In genomic region chr2:170873035-170873692, GRCh38 we compare ENCODE assay signal across 1 cellular context.
A peak's percentile ranks its signal among the peaks of the same experiment; 100 is the strongest.
TF ChIP-seq lines count a peak whose summit lies in the region.

No MANE protein-coding gene starts in this region.

TF ChIP-seq in K562, 482 proteins besides CTCF, POLR2A, EP300 and RAD21 (continued from another document and continues in another):
- TF ChIP-seq ID3 (CRISPR knock-in tag; IDR thresholded peaks at IDR 0.05) (no peak), ID3 (tag; IDR thresholded peaks at IDR 0.05) (0 out of 2 replicates have a peak, but pooled peaks have one; percentile 21), DMBX1 (CRISPR knock-in tag; IDR thresholded peaks at IDR 0.05; ENCODE audit: borderline replicate concordance) (no peak), EHMT2 (IDR thresholded peaks at IDR 0.05) (no peak), RAD51 (IDR thresholded peaks at IDR 0.05; ENCODE audit: borderline replicate concordance, low read depth) (no peak; the same call in 1 of the 2 replicates), ZNF830 (CRISPR knock-in tag; IDR thresholded peaks at IDR 0.05) (no peak), GATA2 (CRISPR knock-in tag; IDR thresholded peaks at IDR 0.05) (no peak), STAT5B (CRISPR knock-in tag; IDR thresholded peaks at IDR 0.05) (no peak), PYGO2 (tag; IDR thresholded peaks at IDR 0.05) (no peak), NUFIP1 (IDR thresholded peaks at IDR 0.05; ENCODE audit: partially characterized antibody) (no peak), SMAD3 (CRISPR knock-in tag; conservative IDR thresholded peaks at IDR 0.05) (0 out of 2 replicates have a peak, but pooled peaks have one; percentile 41), ZNF184 (CRISPR knock-in tag; IDR thresholded peaks at IDR 0.05) (no peak), NCOR1 (IDR thresholded peaks at IDR 0.05) (no peak), ELF2 (CRISPR knock-in tag; IDR thresholded peaks at IDR 0.05) (no peak), RBBP5 (IDR thresholded peaks at IDR 0.05; ENCODE audit: borderline replicate concordance, insufficient read depth, low read length, poor library complexity, severe bottlenecking) (no peak), ZNF717 (CRISPR knock-in tag; IDR thresholded peaks at IDR 0.05) (no peak), RCOR1 (IDR thresholded peaks at IDR 0.05; ENCODE audit: borderline replicate concordance in 1 of 2, low read depth in 2 of 2, low read length in 2 of 2) (0 out of 4 replicates have a peak, but pooled peaks have one; percentile 9 to 36), ZNF77 (CRISPR knock-in tag; IDR thresholded peaks at IDR 0.05) (no peak), RBFOX2 (IDR thresholded peaks at IDR 0.05; ENCODE audit: low read depth, low read length) (no peak), CHCHD3 (CRISPR knock-in tag; IDR thresholded peaks at IDR 0.05) (no peak), ZBTB1 (CRISPR knock-in tag; IDR thresholded peaks at IDR 0.05; ENCODE audit: borderline replicate concordance, low read depth) (no peak), ELK3 (CRISPR knock-in tag; IDR thresholded peaks at IDR 0.05) (0 out of 2 replicates have a peak, but pooled peaks have one; percentile 22), KAT8 (IDR thresholded peaks at IDR 0.05; ENCODE audit: low read depth) (no peak), NFE2 (IDR thresholded peaks at IDR 0.05; ENCODE audit: low read depth) (no peak), THRB (CRISPR knock-in tag; conservative IDR thresholded peaks at IDR 0.05) (peak; percentile 74; the same call in 1 of the 2 replicates), FOS (IDR thresholded peaks at IDR 0.05; ENCODE audit: extremely low read depth, insufficient read length) (no peak), HNRNPLL (IDR thresholded peaks at IDR 0.05; ENCODE audit: low read depth, low read length, poor library complexity, severe bottlenecking) (no peak), PHTF2 (CRISPR knock-in tag; IDR thresholded peaks at IDR 0.05) (no peak), HMG20A (CRISPR knock-in tag; conservative IDR thresholded peaks at IDR 0.05) (peak; percentile 63; the same call in 1 of the 2 replicates), MAX (CRISPR knock-in tag; IDR thresholded peaks at IDR 0.05) (peak; percentile 24; the same call in 1 of the 2 replicates), ZKSCAN1 (IDR thresholded peaks at IDR 0.05; ENCODE audit: low read depth, low read length) (peak; percentile 47; the same call in 1 of the 2 replicates), ZBTB17 (CRISPR knock-in tag; IDR thresholded peaks at IDR 0.05) (no peak), IRF2 (CRISPR knock-in tag; IDR thresholded peaks at IDR 0.05) (no peak), POLR2AphosphoS5 (IDR thresholded peaks at IDR 0.05; ENCODE audit: control insufficient read depth, insufficient read depth, low read depth, low read length) (no peak), HNRNPH1 (optimal IDR thresholded peaks at IDR 0.05; ENCODE audit: low read depth, low read length) (no peak), SUPT5H (IDR thresholded peaks at IDR 0.05) (no peak), YY1 (IDR thresholded peaks at IDR 0.05; ENCODE audit: borderline replicate concordance in 1 of 3, control insufficient read depth in 1 of 3, extremely low read depth in 1 of 3, insufficient read depth in 3 of 3, insufficient read length in 1 of 3, insufficient replicate concordance in 2 of 3, low read depth in 1 of 3, low read length in 2 of 3) (peak in 1 of 3 experiments; percentile 20), ZNF780A (CRISPR knock-in tag; IDR thresholded peaks at IDR 0.05) (no peak), MCM5 (IDR thresholded peaks at IDR 0.05; ENCODE audit: low read depth) (no peak), ETV5 (CRISPR knock-in tag; IDR thresholded peaks at IDR 0.05; ENCODE audit: low read depth) (peak; percentile 37; the same call in 1 of the 2 replicates), SOX6 (IDR thresholded peaks at IDR 0.05) (peak; percentile 67), MCM7 (IDR thresholded peaks at IDR 0.05) (no peak), PRDM10 (IDR thresholded peaks at IDR 0.05; ENCODE audit: partially characterized antibody) (no peak), KDM1A (IDR thresholded peaks at IDR 0.05) (no peak), GABPB2 (CRISPR knock-in tag; conservative IDR thresholded peaks at IDR 0.05) (no peak), MAZ (CRISPR knock-in tag; conservative IDR thresholded peaks at IDR 0.05 in 1 of 2, IDR thresholded peaks at IDR 0.05 in 1 of 2) (peak; percentile 19 to 63; a peak in 1 of 4 replicates), ZNF217 (CRISPR knock-in tag; IDR thresholded peaks at IDR 0.05) (no peak), ELF1 (tag; IDR thresholded peaks at IDR 0.05) (peak; percentile 51; the same call in 1 of the 2 replicates), SMAD1 (IDR thresholded peaks at IDR 0.05; ENCODE audit: low read depth, low read length, partially characterized antibody) (no peak), SIX5 (IDR thresholded peaks at IDR 0.05; ENCODE audit: borderline replicate concordance in 1 of 2, insufficient read depth in 1 of 2, low read depth in 1 of 2, low read length in 2 of 2) (0 out of 4 replicates have a peak, but pooled peaks of 1 of the 2 experiments have one; percentile 6), BRCA1 (IDR thresholded peaks at IDR 0.05) (no peak), BRCA1 (CRISPR knock-in tag; IDR thresholded peaks at IDR 0.05) (no peak), PCBP1 (IDR thresholded peaks at IDR 0.05; ENCODE audit: low read depth, low read length, poor library complexity, severe bottlenecking) (no peak), NRF1 (conservative IDR thresholded peaks at IDR 0.05 in 1 of 2, IDR thresholded peaks at IDR 0.05 in 1 of 2) (no peak), TAL1 (IDR thresholded peaks at IDR 0.05) (no peak), CCNT2 (IDR thresholded peaks at IDR 0.05; ENCODE audit: borderline replicate concordance, extremely low read depth, insufficient read length, low read depth, low read length) (no peak), FOXA1 (IDR thresholded peaks at IDR 0.05; ENCODE audit: borderline replicate concordance) (no peak), ESRRB (CRISPR knock-in tag; IDR thresholded peaks at IDR 0.05; ENCODE audit: borderline replicate concordance) (no peak), NR2C2 (CRISPR knock-in tag; IDR thresholded peaks at IDR 0.05) (no peak), NR2C2 (tag; IDR thresholded peaks at IDR 0.05) (peak; percentile 65), FOXK1 (CRISPR knock-in tag; IDR thresholded peaks at IDR 0.05; ENCODE audit: borderline replicate concordance) (no peak), CBX3 (IDR thresholded peaks at IDR 0.05; ENCODE audit: borderline replicate concordance in 1 of 2, low read length in 2 of 2) (no peak; a peak in 1 of 3 replicates), NR0B1 (IDR thresholded peaks at IDR 0.05; ENCODE audit: partially characterized antibody) (no peak), ZNF274 (IDR thresholded peaks at IDR 0.05; ENCODE audit: borderline replicate concordance, low read depth, low read length) (no peak), TOE1 (IDR thresholded peaks at IDR 0.05; ENCODE audit: borderline replicate concordance) (no peak), TOE1 (CRISPR knock-in tag; IDR thresholded peaks at IDR 0.05; ENCODE audit: borderline replicate concordance, low read depth) (no peak), ZNF134 (CRISPR knock-in tag; conservative IDR thresholded peaks at IDR 0.05) (no peak)
- TF ChIP-seq, protein P1, sequence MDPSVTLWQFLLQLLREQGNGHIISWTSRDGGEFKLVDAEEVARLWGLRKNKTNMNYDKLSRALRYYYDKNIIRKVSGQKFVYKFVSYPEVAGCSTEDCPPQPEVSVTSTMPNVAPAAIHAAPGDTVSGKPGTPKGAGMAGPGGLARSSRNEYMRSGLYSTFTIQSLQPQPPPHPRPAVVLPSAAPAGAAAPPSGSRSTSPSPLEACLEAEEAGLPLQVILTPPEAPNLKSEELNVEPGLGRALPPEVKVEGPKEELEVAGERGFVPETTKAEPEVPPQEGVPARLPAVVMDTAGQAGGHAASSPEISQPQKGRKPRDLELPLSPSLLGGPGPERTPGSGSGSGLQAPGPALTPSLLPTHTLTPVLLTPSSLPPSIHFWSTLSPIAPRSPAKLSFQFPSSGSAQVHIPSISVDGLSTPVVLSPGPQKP (CRISPR knock-in tag; IDR thresholded peaks at IDR 0.05), result no peak
- TF ChIP-seq, protein P2, sequence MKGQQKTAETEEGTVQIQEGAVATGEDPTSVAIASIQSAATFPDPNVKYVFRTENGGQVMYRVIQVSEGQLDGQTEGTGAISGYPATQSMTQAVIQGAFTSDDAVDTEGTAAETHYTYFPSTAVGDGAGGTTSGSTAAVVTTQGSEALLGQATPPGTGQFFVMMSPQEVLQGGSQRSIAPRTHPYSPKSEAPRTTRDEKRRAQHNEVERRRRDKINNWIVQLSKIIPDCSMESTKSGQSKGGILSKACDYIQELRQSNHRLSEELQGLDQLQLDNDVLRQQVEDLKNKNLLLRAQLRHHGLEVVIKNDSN (CRISPR knock-in tag; IDR thresholded peaks at IDR 0.05), result no peak
- TF ChIP-seq, protein P3, sequence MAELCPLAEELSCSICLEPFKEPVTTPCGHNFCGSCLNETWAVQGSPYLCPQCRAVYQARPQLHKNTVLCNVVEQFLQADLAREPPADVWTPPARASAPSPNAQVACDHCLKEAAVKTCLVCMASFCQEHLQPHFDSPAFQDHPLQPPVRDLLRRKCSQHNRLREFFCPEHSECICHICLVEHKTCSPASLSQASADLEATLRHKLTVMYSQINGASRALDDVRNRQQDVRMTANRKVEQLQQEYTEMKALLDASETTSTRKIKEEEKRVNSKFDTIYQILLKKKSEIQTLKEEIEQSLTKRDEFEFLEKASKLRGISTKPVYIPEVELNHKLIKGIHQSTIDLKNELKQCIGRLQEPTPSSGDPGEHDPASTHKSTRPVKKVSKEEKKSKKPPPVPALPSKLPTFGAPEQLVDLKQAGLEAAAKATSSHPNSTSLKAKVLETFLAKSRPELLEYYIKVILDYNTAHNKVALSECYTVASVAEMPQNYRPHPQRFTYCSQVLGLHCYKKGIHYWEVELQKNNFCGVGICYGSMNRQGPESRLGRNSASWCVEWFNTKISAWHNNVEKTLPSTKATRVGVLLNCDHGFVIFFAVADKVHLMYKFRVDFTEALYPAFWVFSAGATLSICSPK (IDR thresholded peaks at IDR 0.05; ENCODE audit: borderline replicate concordance), result no peak
